In the genomic region with DNA sequence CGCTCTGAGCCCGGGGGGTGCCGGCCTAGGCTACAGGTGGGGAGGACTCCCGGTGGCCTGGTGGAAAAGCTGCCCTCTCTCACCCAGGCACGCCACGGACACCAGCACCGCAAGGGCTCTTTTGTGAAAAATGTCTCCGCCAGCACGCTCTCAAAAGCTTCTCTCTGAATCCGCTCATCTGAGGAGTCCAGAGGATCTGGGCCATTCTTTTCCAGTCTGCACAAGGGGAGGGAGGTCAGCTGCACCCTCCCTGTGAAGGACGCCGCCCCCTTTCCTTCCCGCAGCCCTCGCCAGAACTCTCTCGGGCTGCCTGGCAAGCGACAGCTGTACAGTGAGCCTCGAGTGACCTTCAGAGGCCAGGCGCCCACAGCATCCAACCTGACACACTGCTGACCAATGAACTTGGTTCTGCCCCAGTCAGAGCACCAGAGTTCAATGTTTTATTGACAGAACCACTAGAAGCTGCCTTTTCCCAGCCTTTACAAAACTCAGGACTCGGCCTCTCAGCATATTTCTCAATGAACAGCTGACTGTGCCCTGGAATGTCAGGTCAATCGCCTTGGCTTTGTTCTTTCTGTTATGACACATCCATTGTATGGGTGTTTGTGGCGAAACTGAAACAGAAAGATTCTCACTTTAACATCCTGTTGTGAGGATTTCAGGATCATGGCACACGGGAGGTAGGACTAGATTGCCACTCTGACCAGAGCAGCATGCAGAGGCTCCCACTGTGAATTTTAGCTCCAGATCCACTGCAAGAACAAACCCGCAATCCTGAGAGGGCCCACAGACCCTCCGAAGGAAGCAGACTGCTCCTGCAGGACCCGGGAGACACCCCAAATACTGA, we compare ENCODE assay signal across 1 cellular context.
A peak's percentile ranks its signal among the peaks of the same experiment; 100 is the strongest.
TF ChIP-seq lines count a peak whose summit lies in the region.

No MANE protein-coding gene starts in this region.

TF ChIP-seq in HepG2, 621 proteins besides CTCF, POLR2A, EP300 and RAD21 (continued from another document and continues in another):
- TF ChIP-seq TOPORS (CRISPR knock-in tag; IDR thresholded peaks at IDR 0.05) (peak; percentile 31; the same call in 1 of the 2 replicates), SNRNP70 (IDR thresholded peaks at IDR 0.05; ENCODE audit: low read depth, low read length) (no peak), SOX13 (IDR thresholded peaks at IDR 0.05) (peak; percentile 100), SOX13 (CRISPR knock-in tag; conservative IDR thresholded peaks at IDR 0.05 in 1 of 2, IDR thresholded peaks at IDR 0.05 in 1 of 2) (peak in 1 of 2 experiments; percentile 100; a peak in 2 of 4 replicates), HNF4G (IDR thresholded peaks at IDR 0.05; ENCODE audit: borderline replicate concordance, low read depth, low read length) (peak; percentile 92), HNF4G (CRISPR knock-in tag; IDR thresholded peaks at IDR 0.05; ENCODE audit: borderline replicate concordance, low read depth) (peak; percentile 93), SIN3B (IDR thresholded peaks at IDR 0.05; ENCODE audit: low read length) (no peak), MEIS2 (CRISPR knock-in tag; IDR thresholded peaks at IDR 0.05) (peak; percentile 97), ETV5 (CRISPR knock-in tag; IDR thresholded peaks at IDR 0.05; ENCODE audit: borderline replicate concordance) (peak; percentile 97), CERS6 (CRISPR knock-in tag; IDR thresholded peaks at IDR 0.05) (no peak), DR1 (CRISPR knock-in tag; IDR thresholded peaks at IDR 0.05) (peak; percentile 73; the same call in 1 of the 2 replicates), ZNF784 (CRISPR knock-in tag; IDR thresholded peaks at IDR 0.05; ENCODE audit: borderline replicate concordance) (peak; percentile 94), HOXA7 (CRISPR knock-in tag; IDR thresholded peaks at IDR 0.05) (no peak), CC2D1A (CRISPR knock-in tag; IDR thresholded peaks at IDR 0.05) (no peak), HNRNPL (IDR thresholded peaks at IDR 0.05; ENCODE audit: low read depth, low read length) (no peak), ZNF430 (CRISPR knock-in tag; IDR thresholded peaks at IDR 0.05) (peak; percentile 96), FOXO4 (CRISPR knock-in tag; conservative IDR thresholded peaks at IDR 0.05) (no peak), ZNF431 (CRISPR knock-in tag; IDR thresholded peaks at IDR 0.05; ENCODE audit: borderline replicate concordance, low read depth) (peak; percentile 50; the same call in 1 of the 2 replicates), MAFF (IDR thresholded peaks at IDR 0.05; ENCODE audit: low read depth, low read length) (peak; percentile 95), ZNF138 (CRISPR knock-in tag; IDR thresholded peaks at IDR 0.05; ENCODE audit: low read depth) (no peak), ZBTB43 (CRISPR knock-in tag; conservative IDR thresholded peaks at IDR 0.05) (peak; percentile 93), IRF2 (CRISPR knock-in tag; IDR thresholded peaks at IDR 0.05) (peak; percentile 100), SIX4 (CRISPR knock-in tag; IDR thresholded peaks at IDR 0.05) (peak; percentile 89), CENPX (CRISPR knock-in tag; IDR thresholded peaks at IDR 0.05) (no peak), ZBED4 (CRISPR knock-in tag; IDR thresholded peaks at IDR 0.05; ENCODE audit: borderline replicate concordance) (peak; percentile 97), ZNF816 (CRISPR knock-in tag; IDR thresholded peaks at IDR 0.05; ENCODE audit: borderline replicate concordance) (peak; percentile 65; the same call in 1 of the 2 replicates), SP140L (CRISPR knock-in tag; IDR thresholded peaks at IDR 0.05; ENCODE audit: borderline replicate concordance) (peak; percentile 97; the same call in 1 of the 2 replicates), NR3C1 (CRISPR knock-in tag; IDR thresholded peaks at IDR 0.05) (no peak), TBX3 (IDR thresholded peaks at IDR 0.05; ENCODE audit: borderline replicate concordance) (peak; percentile 91), CCAR2 (optimal IDR thresholded peaks at IDR 0.05; ENCODE audit: low read depth, low read length) (peak; percentile 84), ZFP82 (CRISPR knock-in tag; IDR thresholded peaks at IDR 0.05; ENCODE audit: borderline replicate concordance) (no peak; the same call in 1 of the 2 replicates)
- TF ChIP-seq, protein P1, sequence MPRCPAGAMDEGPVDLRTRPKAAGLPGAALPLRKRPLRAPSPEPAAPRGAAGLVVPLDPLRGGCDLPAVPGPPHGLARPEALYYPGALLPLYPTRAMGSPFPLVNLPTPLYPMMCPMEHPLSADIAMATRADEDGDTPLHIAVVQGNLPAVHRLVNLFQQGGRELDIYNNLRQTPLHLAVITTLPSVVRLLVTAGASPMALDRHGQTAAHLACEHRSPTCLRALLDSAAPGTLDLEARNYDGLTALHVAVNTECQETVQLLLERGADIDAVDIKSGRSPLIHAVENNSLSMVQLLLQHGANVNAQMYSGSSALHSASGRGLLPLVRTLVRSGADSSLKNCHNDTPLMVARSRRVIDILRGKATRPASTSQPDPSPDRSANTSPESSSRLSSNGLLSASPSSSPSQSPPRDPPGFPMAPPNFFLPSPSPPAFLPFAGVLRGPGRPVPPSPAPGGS (CRISPR knock-in tag; IDR thresholded peaks at IDR 0.05): peak; percentile 95
- TF ChIP-seq, protein P2, sequence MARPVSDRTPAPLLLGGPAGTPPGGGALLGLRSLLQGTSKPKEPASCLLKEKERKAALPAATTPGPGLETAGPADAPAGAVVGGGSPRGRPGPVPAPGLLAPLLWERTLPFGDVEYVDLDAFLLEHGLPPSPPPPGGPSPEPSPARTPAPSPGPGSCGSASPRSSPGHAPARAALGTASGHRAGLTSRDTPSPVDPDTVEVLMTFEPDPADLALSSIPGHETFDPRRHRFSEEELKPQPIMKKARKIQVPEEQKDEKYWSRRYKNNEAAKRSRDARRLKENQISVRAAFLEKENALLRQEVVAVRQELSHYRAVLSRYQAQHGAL (CRISPR knock-in tag; IDR thresholded peaks at IDR 0.05; ENCODE audit: not compliant biosample characterization): peak; percentile 93
- TF ChIP-seq, protein P3, sequence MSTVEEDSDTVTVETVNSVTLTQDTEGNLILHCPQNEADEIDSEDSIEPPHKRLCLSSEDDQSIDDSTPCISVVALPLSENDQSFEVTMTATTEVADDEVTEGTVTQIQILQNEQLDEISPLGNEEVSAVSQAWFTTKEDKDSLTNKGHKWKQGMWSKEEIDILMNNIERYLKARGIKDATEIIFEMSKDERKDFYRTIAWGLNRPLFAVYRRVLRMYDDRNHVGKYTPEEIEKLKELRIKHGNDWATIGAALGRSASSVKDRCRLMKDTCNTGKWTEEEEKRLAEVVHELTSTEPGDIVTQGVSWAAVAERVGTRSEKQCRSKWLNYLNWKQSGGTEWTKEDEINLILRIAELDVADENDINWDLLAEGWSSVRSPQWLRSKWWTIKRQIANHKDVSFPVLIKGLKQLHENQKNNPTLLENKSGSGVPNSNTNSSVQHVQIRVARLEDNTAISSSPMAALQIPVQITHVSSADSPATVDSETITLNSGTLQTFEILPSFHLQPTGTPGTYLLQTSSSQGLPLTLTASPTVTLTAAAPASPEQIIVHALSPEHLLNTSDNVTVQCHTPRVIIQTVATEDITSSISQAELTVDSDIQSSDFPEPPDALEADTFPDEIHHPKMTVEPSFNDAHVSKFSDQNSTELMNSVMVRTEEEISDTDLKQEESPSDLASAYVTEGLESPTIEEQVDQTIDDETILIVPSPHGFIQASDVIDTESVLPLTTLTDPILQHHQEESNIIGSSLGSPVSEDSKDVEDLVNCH (CRISPR knock-in tag; IDR thresholded peaks at IDR 0.05): 0 out of 2 replicates have a peak, but pooled peaks have one; percentile 75
- TF ChIP-seq, protein P4, sequence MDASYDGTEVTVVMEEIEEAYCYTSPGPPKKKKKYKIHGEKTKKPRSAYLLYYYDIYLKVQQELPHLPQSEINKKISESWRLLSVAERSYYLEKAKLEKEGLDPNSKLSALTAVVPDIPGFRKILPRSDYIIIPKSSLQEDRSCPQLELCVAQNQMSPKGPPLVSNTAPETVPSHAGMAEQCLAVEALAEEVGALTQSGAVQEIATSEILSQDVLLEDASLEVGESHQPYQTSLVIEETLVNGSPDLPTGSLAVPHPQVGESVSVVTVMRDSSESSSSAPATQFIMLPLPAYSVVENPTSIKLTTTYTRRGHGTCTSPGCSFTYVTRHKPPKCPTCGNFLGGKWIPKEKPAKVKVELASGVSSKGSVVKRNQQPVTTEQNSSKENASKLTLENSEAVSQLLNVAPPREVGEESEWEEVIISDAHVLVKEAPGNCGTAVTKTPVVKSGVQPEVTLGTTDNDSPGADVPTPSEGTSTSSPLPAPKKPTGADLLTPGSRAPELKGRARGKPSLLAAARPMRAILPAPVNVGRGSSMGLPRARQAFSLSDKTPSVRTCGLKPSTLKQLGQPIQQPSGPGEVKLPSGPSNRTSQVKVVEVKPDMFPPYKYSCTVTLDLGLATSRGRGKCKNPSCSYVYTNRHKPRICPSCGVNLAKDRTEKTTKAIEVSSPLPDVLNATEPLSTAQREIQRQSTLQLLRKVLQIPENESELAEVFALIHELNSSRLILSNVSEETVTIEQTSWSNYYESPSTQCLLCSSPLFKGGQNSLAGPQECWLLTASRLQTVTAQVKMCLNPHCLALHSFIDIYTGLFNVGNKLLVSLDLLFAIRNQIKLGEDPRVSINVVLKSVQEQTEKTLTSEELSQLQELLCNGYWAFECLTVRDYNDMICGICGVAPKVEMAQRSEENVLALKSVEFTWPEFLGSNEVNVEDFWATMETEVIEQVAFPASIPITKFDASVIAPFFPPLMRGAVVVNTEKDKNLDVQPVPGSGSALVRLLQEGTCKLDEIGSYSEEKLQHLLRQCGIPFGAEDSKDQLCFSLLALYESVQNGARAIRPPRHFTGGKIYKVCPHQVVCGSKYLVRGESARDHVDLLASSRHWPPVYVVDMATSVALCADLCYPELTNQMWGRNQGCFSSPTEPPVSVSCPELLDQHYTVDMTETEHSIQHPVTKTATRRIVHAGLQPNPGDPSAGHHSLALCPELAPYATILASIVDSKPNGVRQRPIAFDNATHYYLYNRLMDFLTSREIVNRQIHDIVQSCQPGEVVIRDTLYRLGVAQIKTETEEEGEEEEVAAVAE (CRISPR knock-in tag; IDR thresholded peaks at IDR 0.05; ENCODE audit: borderline replicate concordance): peak; percentile 81; the same call in 1 of the 2 replicates
